In the genomic region with DNA sequence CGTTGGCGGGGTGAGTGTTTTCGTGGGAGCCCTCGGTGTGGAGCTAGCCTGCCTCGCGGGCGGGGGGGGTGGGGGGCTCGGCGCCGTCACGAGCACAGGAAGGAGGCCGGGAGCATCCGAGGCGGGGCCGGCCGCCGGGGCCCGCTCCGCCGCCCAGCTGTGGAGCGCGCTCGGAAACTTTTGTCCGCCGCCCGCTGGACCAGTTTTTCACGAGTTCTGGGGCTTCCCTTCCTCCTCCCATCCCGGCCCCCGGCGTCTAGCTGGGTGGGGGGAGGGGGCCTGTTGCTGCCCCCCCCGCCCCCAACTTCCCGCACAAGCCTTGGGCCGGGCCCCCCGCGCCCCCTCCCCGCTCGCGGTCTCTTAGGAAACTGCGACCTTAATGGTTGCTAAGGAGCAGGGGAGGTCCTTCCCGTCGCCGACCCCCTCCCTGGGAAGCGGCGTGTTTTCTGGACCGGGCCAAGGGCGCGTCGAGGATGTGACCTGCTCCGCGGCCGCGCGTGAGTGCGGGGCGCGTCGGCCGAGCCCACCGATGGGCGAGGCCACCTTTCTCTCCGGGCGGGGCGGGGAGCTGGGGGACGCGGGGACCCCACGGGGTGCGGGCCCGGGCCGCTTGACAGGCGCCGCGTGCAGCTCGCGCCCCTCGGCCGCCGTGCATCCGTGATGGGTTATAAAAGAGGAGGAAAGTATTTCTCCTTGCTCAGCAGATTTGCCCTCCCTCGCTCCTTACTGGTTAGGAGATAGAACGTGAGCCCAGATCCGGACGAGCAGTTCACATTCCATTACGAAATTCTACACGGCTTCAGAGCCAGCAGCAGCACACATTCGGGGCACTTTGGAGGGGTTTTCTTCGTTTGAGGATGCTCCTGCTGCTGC, we compare ENCODE assay signal across 1 cellular context.
TF ChIP-seq lines count a peak whose summit lies in the region.

No MANE protein-coding gene starts in this region.

TF ChIP-seq in HepG2, 621 proteins besides CTCF, POLR2A, EP300 and RAD21 (continued from another document and continues in another):
- TF ChIP-seq, protein P1, sequence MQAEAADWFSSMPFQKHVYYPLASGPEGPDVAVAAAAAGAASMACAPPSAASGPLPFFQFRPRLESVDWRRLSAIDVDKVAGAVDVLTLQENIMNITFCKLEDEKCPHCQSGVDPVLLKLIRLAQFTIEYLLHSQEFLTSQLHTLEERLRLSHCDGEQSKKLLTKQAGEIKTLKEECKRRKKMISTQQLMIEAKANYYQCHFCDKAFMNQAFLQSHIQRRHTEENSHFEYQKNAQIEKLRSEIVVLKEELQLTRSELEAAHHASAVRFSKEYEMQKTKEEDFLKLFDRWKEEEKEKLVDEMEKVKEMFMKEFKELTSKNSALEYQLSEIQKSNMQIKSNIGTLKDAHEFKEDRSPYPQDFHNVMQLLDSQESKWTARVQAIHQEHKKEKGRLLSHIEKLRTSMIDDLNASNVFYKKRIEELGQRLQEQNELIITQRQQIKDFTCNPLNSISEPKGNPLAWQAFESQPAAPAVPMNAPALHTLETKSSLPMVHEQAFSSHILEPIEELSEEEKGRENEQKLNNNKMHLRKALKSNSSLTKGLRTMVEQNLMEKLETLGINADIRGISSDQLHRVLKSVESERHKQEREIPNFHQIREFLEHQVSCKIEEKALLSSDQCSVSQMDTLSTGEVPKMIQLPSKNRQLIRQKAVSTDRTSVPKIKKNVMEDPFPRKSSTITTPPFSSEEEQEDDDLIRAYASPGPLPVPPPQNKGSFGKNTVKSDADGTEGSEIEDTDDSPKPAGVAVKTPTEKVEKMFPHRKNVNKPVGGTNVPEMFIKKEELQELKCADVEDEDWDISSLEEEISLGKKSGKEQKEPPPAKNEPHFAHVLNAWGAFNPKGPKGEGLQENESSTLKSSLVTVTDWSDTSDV (CRISPR knock-in tag; IDR thresholded peaks at IDR 0.05): no peak
- TF ChIP-seq ZNF816 (CRISPR knock-in tag; IDR thresholded peaks at IDR 0.05; ENCODE audit: borderline replicate concordance) (no peak), NFRKB (IDR thresholded peaks at IDR 0.05) (no peak), ZNF224 (CRISPR knock-in tag; IDR thresholded peaks at IDR 0.05) (no peak), ZNF251 (CRISPR knock-in tag; IDR thresholded peaks at IDR 0.05) (no peak), REPIN1 (CRISPR knock-in tag; IDR thresholded peaks at IDR 0.05; ENCODE audit: borderline replicate concordance, low read depth) (no peak), NR2F1 (CRISPR knock-in tag; IDR thresholded peaks at IDR 0.05) (no peak), YY1 (IDR thresholded peaks at IDR 0.05; ENCODE audit: insufficient read depth, insufficient replicate concordance, low read depth, low read length) (no peak), ZMYM3 (CRISPR knock-in tag; IDR thresholded peaks at IDR 0.05) (no peak), ZNF546 (CRISPR knock-in tag; conservative IDR thresholded peaks at IDR 0.05) (no peak), NAIF1 (CRISPR knock-in tag; IDR thresholded peaks at IDR 0.05; ENCODE audit: borderline replicate concordance) (no peak), RNF2 (conservative IDR thresholded peaks at IDR 0.05; ENCODE audit: low read depth) (no peak), ZNF564 (CRISPR knock-in tag; IDR thresholded peaks at IDR 0.05) (0 out of 2 replicates have a peak, but pooled peaks have one; percentile 36), CREM (IDR thresholded peaks at IDR 0.05) (no peak), CREM (CRISPR knock-in tag; IDR thresholded peaks at IDR 0.05) (no peak), ZNF160 (CRISPR knock-in tag; IDR thresholded peaks at IDR 0.05) (no peak), ZSCAN20 (CRISPR knock-in tag; IDR thresholded peaks at IDR 0.05; ENCODE audit: borderline replicate concordance) (peak; percentile 74; the same call in 1 of the 2 replicates), ZNF530 (CRISPR knock-in tag; IDR thresholded peaks at IDR 0.05; ENCODE audit: low read depth) (no peak), KAT2B (IDR thresholded peaks at IDR 0.05; ENCODE audit: borderline replicate concordance, low read depth, low read length) (no peak), YEATS2 (CRISPR knock-in tag; IDR thresholded peaks at IDR 0.05; ENCODE audit: borderline replicate concordance) (peak; percentile 51; the same call in 1 of the 2 replicates), IKZF1 (IDR thresholded peaks at IDR 0.05) (no peak), ZNF616 (CRISPR knock-in tag; IDR thresholded peaks at IDR 0.05; ENCODE audit: low read depth) (no peak), ARNTL (CRISPR knock-in tag; IDR thresholded peaks at IDR 0.05) (no peak), ZNF776 (CRISPR knock-in tag; IDR thresholded peaks at IDR 0.05) (no peak), REXO4 (CRISPR knock-in tag; IDR thresholded peaks at IDR 0.05; ENCODE audit: borderline replicate concordance) (no peak), TBX3 (IDR thresholded peaks at IDR 0.05; ENCODE audit: borderline replicate concordance) (no peak), ZBTB7B (CRISPR knock-in tag; IDR thresholded peaks at IDR 0.05) (0 out of 2 replicates have a peak, but pooled peaks have one; percentile 62), ZNF253 (CRISPR knock-in tag; IDR thresholded peaks at IDR 0.05; ENCODE audit: borderline replicate concordance) (no peak), ZNF274 (CRISPR knock-in tag; IDR thresholded peaks at IDR 0.05) (0 out of 2 replicates have a peak, but pooled peaks have one; percentile 28), JUN (CRISPR knock-in tag; IDR thresholded peaks at IDR 0.05) (no peak), ATF7-NPFF (CRISPR knock-in tag; IDR thresholded peaks at IDR 0.05; ENCODE audit: low read depth) (0 out of 2 replicates have a peak, but pooled peaks have one; percentile 48), IKZF4 (CRISPR knock-in tag; IDR thresholded peaks at IDR 0.05; ENCODE audit: borderline replicate concordance, low read depth, not compliant biosample characterization) (no peak), HNF4A (CRISPR knock-in tag; IDR thresholded peaks at IDR 0.05) (peak; percentile 40; the same call in 1 of the 2 replicates), SMAD9 (CRISPR knock-in tag; IDR thresholded peaks at IDR 0.05) (no peak), GABPB1 (CRISPR knock-in tag; IDR thresholded peaks at IDR 0.05) (peak; percentile 10; the same call in 1 of the 2 replicates), CCAR2 (optimal IDR thresholded peaks at IDR 0.05; ENCODE audit: low read depth, low read length) (no peak), SRSF9 (IDR thresholded peaks at IDR 0.05; ENCODE audit: borderline replicate concordance, insufficient read depth, low read depth, low read length, poor library complexity, severe bottlenecking) (no peak), CBX1 (IDR thresholded peaks at IDR 0.05; ENCODE audit: low read depth) (no peak), SIN3B (IDR thresholded peaks at IDR 0.05; ENCODE audit: low read length) (no peak)
- TF ChIP-seq, protein P2, sequence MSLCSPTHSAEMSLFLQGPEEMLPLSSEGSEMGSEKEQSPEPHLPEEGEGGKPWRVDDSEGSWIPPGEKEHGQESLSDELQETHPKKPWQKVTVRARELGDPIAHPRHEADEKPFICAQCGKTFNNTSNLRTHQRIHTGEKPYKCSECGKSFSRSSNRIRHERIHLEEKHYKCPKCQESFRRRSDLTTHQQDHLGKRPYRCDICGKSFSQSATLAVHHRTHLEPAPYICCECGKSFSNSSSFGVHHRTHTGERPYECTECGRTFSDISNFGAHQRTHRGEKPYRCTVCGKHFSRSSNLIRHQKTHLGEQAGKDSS (CRISPR knock-in tag; IDR thresholded peaks at IDR 0.05; ENCODE audit: borderline replicate concordance, low read depth): no peak
- TF ChIP-seq, protein P3, sequence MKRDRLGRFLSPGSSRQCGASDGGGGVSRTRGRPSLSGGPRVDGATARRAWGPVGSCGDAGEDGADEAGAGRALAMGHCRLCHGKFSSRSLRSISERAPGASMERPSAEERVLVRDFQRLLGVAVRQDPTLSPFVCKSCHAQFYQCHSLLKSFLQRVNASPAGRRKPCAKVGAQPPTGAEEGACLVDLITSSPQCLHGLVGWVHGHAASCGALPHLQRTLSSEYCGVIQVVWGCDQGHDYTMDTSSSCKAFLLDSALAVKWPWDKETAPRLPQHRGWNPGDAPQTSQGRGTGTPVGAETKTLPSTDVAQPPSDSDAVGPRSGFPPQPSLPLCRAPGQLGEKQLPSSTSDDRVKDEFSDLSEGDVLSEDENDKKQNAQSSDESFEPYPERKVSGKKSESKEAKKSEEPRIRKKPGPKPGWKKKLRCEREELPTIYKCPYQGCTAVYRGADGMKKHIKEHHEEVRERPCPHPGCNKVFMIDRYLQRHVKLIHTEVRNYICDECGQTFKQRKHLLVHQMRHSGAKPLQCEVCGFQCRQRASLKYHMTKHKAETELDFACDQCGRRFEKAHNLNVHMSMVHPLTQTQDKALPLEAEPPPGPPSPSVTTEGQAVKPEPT (CRISPR knock-in tag; IDR thresholded peaks at IDR 0.05; ENCODE audit: low read depth): no peak
- TF ChIP-seq, protein P4, sequence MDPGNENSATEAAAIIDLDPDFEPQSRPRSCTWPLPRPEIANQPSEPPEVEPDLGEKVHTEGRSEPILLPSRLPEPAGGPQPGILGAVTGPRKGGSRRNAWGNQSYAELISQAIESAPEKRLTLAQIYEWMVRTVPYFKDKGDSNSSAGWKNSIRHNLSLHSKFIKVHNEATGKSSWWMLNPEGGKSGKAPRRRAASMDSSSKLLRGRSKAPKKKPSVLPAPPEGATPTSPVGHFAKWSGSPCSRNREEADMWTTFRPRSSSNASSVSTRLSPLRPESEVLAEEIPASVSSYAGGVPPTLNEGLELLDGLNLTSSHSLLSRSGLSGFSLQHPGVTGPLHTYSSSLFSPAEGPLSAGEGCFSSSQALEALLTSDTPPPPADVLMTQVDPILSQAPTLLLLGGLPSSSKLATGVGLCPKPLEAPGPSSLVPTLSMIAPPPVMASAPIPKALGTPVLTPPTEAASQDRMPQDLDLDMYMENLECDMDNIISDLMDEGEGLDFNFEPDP (CRISPR knock-in tag; conservative IDR thresholded peaks at IDR 0.05): no peak
- TF ChIP-seq, protein P5, sequence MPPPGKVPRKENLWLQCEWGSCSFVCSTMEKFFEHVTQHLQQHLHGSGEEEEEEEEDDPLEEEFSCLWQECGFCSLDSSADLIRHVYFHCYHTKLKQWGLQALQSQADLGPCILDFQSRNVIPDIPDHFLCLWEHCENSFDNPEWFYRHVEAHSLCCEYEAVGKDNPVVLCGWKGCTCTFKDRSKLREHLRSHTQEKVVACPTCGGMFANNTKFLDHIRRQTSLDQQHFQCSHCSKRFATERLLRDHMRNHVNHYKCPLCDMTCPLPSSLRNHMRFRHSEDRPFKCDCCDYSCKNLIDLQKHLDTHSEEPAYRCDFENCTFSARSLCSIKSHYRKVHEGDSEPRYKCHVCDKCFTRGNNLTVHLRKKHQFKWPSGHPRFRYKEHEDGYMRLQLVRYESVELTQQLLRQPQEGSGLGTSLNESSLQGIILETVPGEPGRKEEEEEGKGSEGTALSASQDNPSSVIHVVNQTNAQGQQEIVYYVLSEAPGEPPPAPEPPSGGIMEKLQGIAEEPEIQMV (CRISPR knock-in tag; IDR thresholded peaks at IDR 0.05; ENCODE audit: low read depth): no peak
- TF ChIP-seq, protein P6, sequence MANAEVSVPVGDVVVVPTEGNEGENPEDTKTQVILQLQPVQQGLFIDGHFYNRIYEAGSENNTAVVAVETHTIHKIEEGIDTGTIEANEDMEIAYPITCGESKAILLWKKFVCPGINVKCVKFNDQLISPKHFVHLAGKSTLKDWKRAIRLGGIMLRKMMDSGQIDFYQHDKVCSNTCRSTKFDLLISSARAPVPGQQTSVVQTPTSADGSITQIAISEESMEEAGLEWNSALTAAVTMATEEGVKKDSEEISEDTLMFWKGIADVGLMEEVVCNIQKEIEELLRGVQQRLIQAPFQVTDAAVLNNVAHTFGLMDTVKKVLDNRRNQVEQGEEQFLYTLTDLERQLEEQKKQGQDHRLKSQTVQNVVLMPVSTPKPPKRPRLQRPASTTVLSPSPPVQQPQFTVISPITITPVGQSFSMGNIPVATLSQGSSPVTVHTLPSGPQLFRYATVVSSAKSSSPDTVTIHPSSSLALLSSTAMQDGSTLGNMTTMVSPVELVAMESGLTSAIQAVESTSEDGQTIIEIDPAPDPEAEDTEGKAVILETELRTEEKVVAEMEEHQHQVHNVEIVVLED (CRISPR knock-in tag; IDR thresholded peaks at IDR 0.05; ENCODE audit: borderline replicate concordance): no peak
- TF ChIP-seq, protein P7, sequence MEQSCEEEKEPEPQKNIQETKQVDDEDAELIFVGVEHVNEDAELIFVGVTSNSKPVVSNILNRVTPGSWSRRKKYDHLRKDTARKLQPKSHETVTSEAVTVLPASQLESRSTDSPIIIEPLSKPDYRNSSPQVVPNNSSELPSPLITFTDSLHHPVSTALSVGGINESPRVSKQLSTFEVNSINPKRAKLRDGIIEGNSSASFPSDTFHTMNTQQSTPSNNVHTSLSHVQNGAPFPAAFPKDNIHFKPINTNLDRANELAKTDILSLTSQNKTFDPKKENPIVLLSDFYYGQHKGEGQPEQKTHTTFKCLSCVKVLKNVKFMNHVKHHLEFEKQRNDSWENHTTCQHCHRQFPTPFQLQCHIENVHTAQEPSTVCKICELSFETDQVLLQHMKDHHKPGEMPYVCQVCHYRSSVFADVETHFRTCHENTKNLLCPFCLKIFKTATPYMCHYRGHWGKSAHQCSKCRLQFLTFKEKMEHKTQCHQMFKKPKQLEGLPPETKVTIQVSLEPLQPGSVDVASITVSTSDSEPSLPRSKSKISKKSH (CRISPR knock-in tag; IDR thresholded peaks at IDR 0.05; ENCODE audit: borderline replicate concordance): no peak
- TF ChIP-seq, protein P8, sequence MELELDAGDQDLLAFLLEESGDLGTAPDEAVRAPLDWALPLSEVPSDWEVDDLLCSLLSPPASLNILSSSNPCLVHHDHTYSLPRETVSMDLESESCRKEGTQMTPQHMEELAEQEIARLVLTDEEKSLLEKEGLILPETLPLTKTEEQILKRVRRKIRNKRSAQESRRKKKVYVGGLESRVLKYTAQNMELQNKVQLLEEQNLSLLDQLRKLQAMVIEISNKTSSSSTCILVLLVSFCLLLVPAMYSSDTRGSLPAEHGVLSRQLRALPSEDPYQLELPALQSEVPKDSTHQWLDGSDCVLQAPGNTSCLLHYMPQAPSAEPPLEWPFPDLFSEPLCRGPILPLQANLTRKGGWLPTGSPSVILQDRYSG (CRISPR knock-in tag; IDR thresholded peaks at IDR 0.05): peak; percentile 39; the same call in 1 of the 2 replicates
